In genomic region chr4:87116230-87116629, GRCh38 we compare ENCODE assay signal across 25 cellular contexts.
A peak's percentile ranks its signal among the peaks of the same experiment; 100 is the strongest.
DNase-seq lines count a peak whose midpoint lies in the region; ATAC-seq and TF ChIP-seq lines count a peak whose summit lies in the region.
"Had no signal": no experiment of that assay in that cellular context is flagged by ENCODE, and none has a peak within 500 bp of the region (broad histone marks: within the 10 kb centered on the region; RNA-seq: fewer than 3 reads in every experiment).

No MANE protein-coding gene starts in this region.

- H3K27ac Mint-ChIP-seq in chondrocyte (ENCODE audit: unreplicated experiment), result peak overlapping the region; percentile 91
- H3K27ac Mint-ChIP-seq in stimulated activated effector memory CD8-positive, alpha-beta T cell treated with anti-CD3 and anti-CD28 coated beads, Interleukin-12 subunit alpha, Interleukin-12 subunit beta, amount 100 ng/mL, for 72 hours, result peak overlapping the region; percentile 12
- H3K27ac Mint-ChIP-seq: activated CD8-positive, alpha-beta T cell treated with anti-CD3 and anti-CD28 coated beads, Interleukin-2, amount 10 ng/mL, durations not matched to agents 7 days and 5 days; stimulated activated naive CD8-positive, alpha-beta T cell treated with anti-CD3 and anti-CD28 coated beads, Interleukin-15, Interleukin-2, amounts not matched to agents 100 ng/mL and 50 ng/mL, for 24 hours had no signal

- dilution Hi-C loops in IMR-90 (cut with HindIII; ENCODE audit: low sequenced_read_pairs, unreplicated experiment), result no loop called here

- H3K9me3 ChIP-seq in IMR-90 (ENCODE audit: control insufficient read depth, insufficient read depth, low read length) (no peaks in the 10 kb centered on the region), SJCRH30 (replicated peaks) (no peaks in the 10 kb centered on the region), Karpas-422 (ENCODE audit: low read length) (no peaks in the 10 kb centered on the region)
- H3K9me3 ChIP-seq: adrenal gland, right lobe of liver, SJSA1 had no signal

- H3K9ac ChIP-seq in IMR-90 (ENCODE audit: low read depth, low read length), result no peak overlapping the region
- H3K9ac ChIP-seq in Karpas-422 (ENCODE audit: low read length), result no peak overlapping the region

- H2AK9ac ChIP-seq in IMR-90 (replicated peaks; ENCODE audit: low read depth, low read length, poor library complexity), result no peak overlapping the region

- no peaks in the 10 kb centered on the region for H3K79me2 ChIP-seq in Karpas-422 (ENCODE audit: low read length)

- H3K9me1 ChIP-seq in IMR-90 (ENCODE audit: insufficient read depth, low read length), result peaks cover 13% of the 10 kb centered on the region

- H3K79me1 ChIP-seq in IMR-90 (ENCODE audit: low read depth in 1 of 2, low read length in 2 of 2), result peaks cover 27 to 42% of the 10 kb centered on the region in 2 experiments

- H3K4me3 ChIP-seq in IMR-90 (ENCODE audit: insufficient read depth, low read depth, low read length) (no peak overlapping the region), SJCRH30 (no peak overlapping the region), Karpas-422 (ENCODE audit: low read length) (no peak overlapping the region)
- H3K4me3 ChIP-seq: adrenal gland, right lobe of liver, SJSA1 had no signal

- intact Hi-C loops in IMR-90 (cut with micrococcal nuclease), result loop anchor here (5.0 kb wide), 1 partner anchor 174 kb away; no protein-coding TSS in a partner anchor

- no peaks in the 10 kb centered on the region for H3K9me2 ChIP-seq in Karpas-422 (replicated peaks; ENCODE audit: insufficient read depth, low read length)

- no peak overlapping the region for H4K91ac ChIP-seq in IMR-90 (ENCODE audit: insufficient read depth, low read depth, low read length)

- H3K36me3 ChIP-seq in IMR-90 (ENCODE audit: control insufficient read depth, insufficient read depth, low read length) (peaks cover 19% of the 10 kb centered on the region), SJCRH30 (peaks cover 9% of the 10 kb centered on the region), Karpas-422 (ENCODE audit: insufficient read depth, low read length) (no peaks in the 10 kb centered on the region)

- no peaks in the 10 kb centered on the region for H3K27me3 ChIP-seq in IMR-90 (ENCODE audit: control insufficient read depth, insufficient read depth, low read length)
- H3K27me3 ChIP-seq in SJCRH30, result no peaks in the 10 kb centered on the region
- no peaks in the 10 kb centered on the region for H3K27me3 ChIP-seq in Karpas-422 (ENCODE audit: low read length)
- H3K27me3 ChIP-seq: adrenal gland, right lobe of liver, SJSA1 had no signal

- peak overlapping the region; percentile 40; the same call in 1 of the 2 replicates for H3K27ac ChIP-seq in IMR-90 (ENCODE audit: insufficient read depth, low read length)
- H3K27ac ChIP-seq in SJCRH30, result no peak overlapping the region
- no peak overlapping the region for H3K27ac ChIP-seq in Karpas-422 (ENCODE audit: low read length)
- H3K27ac ChIP-seq: adrenal gland, C4-2B, right lobe of liver, SJSA1 had no signal

- no TSS peak for BruUV-seq in IMR-90 (replicated peaks; lab: Mats Ljungman, UMichigan)

- H2BK15ac ChIP-seq in IMR-90 (ENCODE audit: low read depth, low read length), result no peak overlapping the region

- no peak overlapping the region for H3K56ac ChIP-seq in IMR-90 (ENCODE audit: extremely low read depth, insufficient read depth, low read length)

- H3K4ac ChIP-seq in IMR-90 (ENCODE audit: low read depth, low read length), result no peak overlapping the region

- H3K4me3 Mint-ChIP-seq in chondrocyte (ENCODE audit: unreplicated experiment), result peak overlapping the region; percentile 8
- no peak overlapping the region for H3K4me3 Mint-ChIP-seq in stimulated activated effector memory CD8-positive, alpha-beta T cell treated with anti-CD3 and anti-CD28 coated beads, Interleukin-12 subunit alpha, Interleukin-12 subunit beta, amount 100 ng/mL, for 72 hours
- H3K4me3 Mint-ChIP-seq: activated CD8-positive, alpha-beta T cell treated with anti-CD3 and anti-CD28 coated beads, Interleukin-2, amount 10 ng/mL, durations not matched to agents 7 days and 5 days; naive thymus-derived CD4-positive, alpha-beta T cell; stimulated activated naive CD8-positive, alpha-beta T cell treated with anti-CD3 and anti-CD28 coated beads, Interleukin-15, Interleukin-2, amounts not matched to agents 100 ng/mL and 50 ng/mL, for 24 hours had no signal

- TF ChIP-seq RAD21 in IMR-90 (IDR thresholded peaks at IDR 0.05; ENCODE audit: low read length), result no peak

- TF ChIP-seq CTCF in IMR-90 (conservative IDR thresholded peaks at IDR 0.05; ENCODE audit: low read depth, low read length) (no peak), chondrocyte (IDR thresholded peaks at IDR 0.05) (no peak)

- CTCF ChIA-PET in IMR-90 (lab: Yijun Ruan, JAX), result no interaction called here

- H2BK20ac ChIP-seq in IMR-90 (ENCODE audit: low read depth, low read length), result no peak overlapping the region

- H3K4me2 ChIP-seq in IMR-90 (ENCODE audit: low read depth, low read length) (no peak overlapping the region), Karpas-422 (ENCODE audit: low read depth, low read length, poor library complexity, severe bottlenecking) (no peak overlapping the region)

- H3K36me3 Mint-ChIP-seq in chondrocyte (ENCODE audit: low read depth), result peaks cover 4% of the 10 kb centered on the region
- H3K36me3 Mint-ChIP-seq in stimulated activated effector memory CD8-positive, alpha-beta T cell treated with anti-CD3 and anti-CD28 coated beads, Interleukin-12 subunit alpha, Interleukin-12 subunit beta, amount 100 ng/mL, for 72 hours, result peaks cover 79% of the 10 kb centered on the region

- no peak for ATAC-seq in IMR-90 (ENCODE audit: low read depth)
- ATAC-seq in stimulated activated effector memory CD8-positive, alpha-beta T cell treated with anti-CD3 and anti-CD28 coated beads, Interleukin-12 subunit alpha, Interleukin-12 subunit beta, amount 100 ng/mL, for 72 hours, result no peak
- ATAC-seq: activated CD8-positive, alpha-beta T cell treated with anti-CD3 and anti-CD28 coated beads, Interleukin-2, amount 10 ng/mL, durations not matched to agents 7 days and 5 days; left colon; naive thymus-derived CD4-positive, alpha-beta T cell had no signal

- no peak overlapping the region for H3K18ac ChIP-seq in IMR-90 (ENCODE audit: low read depth, low read length)

- no peak overlapping the region for H2BK120ac ChIP-seq in IMR-90 (ENCODE audit: low read depth, low read length)

- POLR2A ChIA-PET in IMR-90 (lab: Charles Lee; ENCODE audit: unreplicated experiment), result no interaction called here

- no peak overlapping the region for H2BK5ac ChIP-seq in IMR-90 (ENCODE audit: low read depth, low read length, poor library complexity, severe bottlenecking)

- H3K4me1 ChIP-seq in IMR-90 (ENCODE audit: control insufficient read depth, insufficient read depth, low read length), result peaks cover 29% of the 10 kb centered on the region
- H3K4me1 ChIP-seq in SJCRH30, result peaks cover 10% of the 10 kb centered on the region
- no peaks in the 10 kb centered on the region for H3K4me1 ChIP-seq in Karpas-422 (ENCODE audit: low read length)

- H3K23ac ChIP-seq in IMR-90 (ENCODE audit: low read depth, low read length), result no peak overlapping the region

- DNase-seq in IMR-90, result no peak
- DNase-seq in chondrocyte (ENCODE audit: low spot score), result no peak
- peak; percentile 17 for DNase-seq in kidney tubule cell (ENCODE audit: low spot score)
- no peak for DNase-seq in stimulated activated effector memory CD8-positive, alpha-beta T cell treated with anti-CD3 and anti-CD28 coated beads, Interleukin-12 subunit alpha, Interleukin-12 subunit beta, amount 100 ng/mL, for 72 hours (ENCODE audit: low spot score in 2 of 2)
- no peak for DNase-seq in SJCRH30
- DNase-seq in Karpas-422, result no peak
- DNase-seq in NCI-H510A treated with DMSO at 0.1 percent for 48 hours (lab: John Stamatoyannopoulos, UW), result no peak
- DNase-seq in GDM1 (lab: John Stamatoyannopoulos, UW), result no peak
- DNase-seq: activated CD8-positive, alpha-beta T cell treated with anti-CD3 and anti-CD28 coated beads, Interleukin-2, amount 10 ng/mL, durations not matched to agents 7 days and 5 days; activated naive CD4-positive, alpha-beta T cell; activated T-cell treated with anti-CD3 and anti-CD28 coated beads, Interleukin-2, amount 50 U/mL, for 48 hours; adrenal gland; cortex of kidney; head of caudate nucleus; left colon; naive thymus-derived CD4-positive, alpha-beta T cell; NCI-H1417; NCI-H2107; NCI-H446 treated with DMSO at 0.1 percent for 48 hours; right lobe of liver; stimulated activated CD4-positive, alpha-beta T cell treated with anti-CD3 and anti-CD28 coated beads, Interleukin-15, amount 100 ng/mL, for 24 hours; trophoblast cell had no signal

- H4K5ac ChIP-seq in IMR-90 (ENCODE audit: low read depth, low read length), result peak overlapping the region; percentile 33; the same call in 1 of the 2 replicates

- no peak overlapping the region for H4K8ac ChIP-seq in IMR-90 (ENCODE audit: low read depth in 2 of 2, low read length in 2 of 2)

- in situ Hi-C loops in IMR-90 (cut with MboI; ENCODE audit: low sequenced_read_pairs), result loop anchor here (25.0 kb wide), 1 partner anchor 629 kb away; no protein-coding TSS in a partner anchor

- no peak overlapping the region for H2AFZ ChIP-seq in IMR-90 (replicated peaks; ENCODE audit: low read length, poor library complexity)
- no peak overlapping the region for H2AFZ ChIP-seq in Karpas-422 (ENCODE audit: low read length)

- WGBS in IMR-90 (ENCODE audit: extremely low coverage in 2 of 2, insufficient read length in 1 of 2), 2 experiments, result 100% methylated on average over 1 of the region's 1 CpG; no CpG with 5 or more reads in 1 of the 2 experiments

- H3K9me3 Mint-ChIP-seq in chondrocyte (ENCODE audit: low read depth), result no peaks in the 10 kb centered on the region
- H3K9me3 Mint-ChIP-seq in stimulated activated effector memory CD8-positive, alpha-beta T cell treated with anti-CD3 and anti-CD28 coated beads, Interleukin-12 subunit alpha, Interleukin-12 subunit beta, amount 100 ng/mL, for 72 hours, result no peaks in the 10 kb centered on the region
- H3K9me3 Mint-ChIP-seq: naive thymus-derived CD4-positive, alpha-beta T cell; stimulated activated naive CD8-positive, alpha-beta T cell treated with anti-CD3 and anti-CD28 coated beads, Interleukin-15, Interleukin-2, amounts not matched to agents 100 ng/mL and 50 ng/mL, for 24 hours had no signal

- H3K27me3 Mint-ChIP-seq in chondrocyte (ENCODE audit: low read depth), result no peaks in the 10 kb centered on the region
- H3K27me3 Mint-ChIP-seq: naive thymus-derived CD4-positive, alpha-beta T cell; stimulated activated naive CD8-positive, alpha-beta T cell treated with anti-CD3 and anti-CD28 coated beads, Interleukin-15, Interleukin-2, amounts not matched to agents 100 ng/mL and 50 ng/mL, for 24 hours had no signal

- no peak overlapping the region for H3K14ac ChIP-seq in IMR-90 (replicated peaks; ENCODE audit: low read depth, low read length)

- H2AK5ac ChIP-seq in IMR-90 (ENCODE audit: low read depth, low read length), result no peak overlapping the region

- TF ChIP-seq POLR2A in IMR-90 (IDR thresholded peaks at IDR 0.05; ENCODE audit: low read depth, low read length), result no peak

- no peaks in the 10 kb centered on the region for H4K20me1 ChIP-seq in IMR-90 (ENCODE audit: insufficient read depth, low read length)
- H4K20me1 ChIP-seq in Karpas-422 (ENCODE audit: insufficient read depth, low read depth, low read length), result no peaks in the 10 kb centered on the region

- H3K4me1 Mint-ChIP-seq in chondrocyte (ENCODE audit: low read depth), result peaks cover 61% of the 10 kb centered on the region
- peaks cover 13% of the 10 kb centered on the region for H3K4me1 Mint-ChIP-seq in stimulated activated effector memory CD8-positive, alpha-beta T cell treated with anti-CD3 and anti-CD28 coated beads, Interleukin-12 subunit alpha, Interleukin-12 subunit beta, amount 100 ng/mL, for 72 hours
